11 cellular contexts compared by ENCODE assay signal in genomic region chr6:170370413-170370812, GRCh38.
DNase-seq lines count a peak whose midpoint lies in the region; ATAC-seq and TF ChIP-seq lines count a peak whose summit lies in the region.
"Had no signal": no experiment of that assay in that cellular context is flagged by ENCODE, and none has a peak within 500 bp of the region (broad histone marks: within the 10 kb centered on the region; RNA-seq: fewer than 3 reads in every experiment).

No MANE protein-coding gene starts in this region.

- H3K4me1 Mint-ChIP-seq in endothelial cell (ENCODE audit: unreplicated experiment), result peaks cover 11% of the 10 kb centered on the region

- H3K27ac Mint-ChIP-seq in endothelial cell (ENCODE audit: unreplicated experiment), result no peak overlapping the region

- intact Hi-C loops in sigmoid colon (cut with DNase I), result no loop called here

- TF ChIP-seq EP300 in sigmoid colon (IDR thresholded peaks at IDR 0.05), result no peak

- peak; percentile 35 for DNase-seq in GM10266 (ENCODE audit: extremely low spot score)
- no peak for DNase-seq in endothelial cell (ENCODE audit: low spot score)
- DNase-seq in sigmoid colon, result no peak
- DNase-seq in SKM-1 (lab: John Stamatoyannopoulos, UW; ENCODE audit: unreplicated experiment), result no peak
- DNase-seq in NCI-H1092 treated with DMSO at 0.1 percent for 48 hours (lab: John Stamatoyannopoulos, UW), result no peak
- DNase-seq: esophagus squamous epithelium, NCI-H1105 treated with DMSO at 0.1 percent for 48 hours had no signal

- H3K27ac ChIP-seq in sigmoid colon, result no peak overlapping the region
- H3K27ac ChIP-seq: esophagus squamous epithelium had no signal

- H3K9me3 Mint-ChIP-seq in endothelial cell (ENCODE audit: unreplicated experiment), result no peaks in the 10 kb centered on the region
- H3K9me3 Mint-ChIP-seq: activated T-helper 2 cell treated with anti-CD3 and anti-CD28 coated beads, Interferon-gamma antibody, Interleukin-2, Interleukin-4, amounts not matched to agents 10 μg/mL and 5 μg/mL and 100 μg/mL, durations not matched to agents 14 hours and 24 hours and 36 hours had no signal

- TF ChIP-seq POLR2A in sigmoid colon (IDR thresholded peaks at IDR 0.05), result no peak

- H3K36me3 ChIP-seq in sigmoid colon, result peaks cover 0 to 37% (median 3%) of the 10 kb centered on the region in 4 donors

- H3K27me3 Mint-ChIP-seq in endothelial cell (ENCODE audit: unreplicated experiment), result no peaks in the 10 kb centered on the region

- H3K36me3 Mint-ChIP-seq in endothelial cell (ENCODE audit: low read depth, unreplicated experiment), result peaks cover 23% of the 10 kb centered on the region

- WGBS in sigmoid colon, 2 donors, result 37 to 75% methylated on average over 6 of the region's 6 CpGs

- H3K4me1 ChIP-seq in sigmoid colon, result no peaks in the 10 kb centered on the region

- ATAC-seq in GM18873 (IDR thresholded peaks at IDR 0.05; ENCODE audit: low FRiP score, unreplicated experiment) (peak; percentile 64), HG03039 (IDR thresholded peaks at IDR 0.05; ENCODE audit: unreplicated experiment) (peak; percentile 62), GM18520 (IDR thresholded peaks at IDR 0.05; ENCODE audit: unreplicated experiment) (no peak)

- H3K4me3 Mint-ChIP-seq in endothelial cell (ENCODE audit: unreplicated experiment), result peak overlapping the region; percentile 19

- TF ChIP-seq CTCF in GM10266 (IDR thresholded peaks at IDR 0.05; ENCODE audit: control insufficient read depth, insufficient read depth, low read depth, missing control alignments), result no peak
- no peak for TF ChIP-seq CTCF in endothelial cell (IDR thresholded peaks at IDR 0.05; ENCODE audit: unreplicated experiment)
- TF ChIP-seq CTCF in sigmoid colon (IDR thresholded peaks at IDR 0.05), result no peak

- H3K9me3 ChIP-seq in sigmoid colon, result no peaks in the 10 kb centered on the region
- H3K9me3 ChIP-seq: esophagus squamous epithelium had no signal

- no peaks in the 10 kb centered on the region for H3K27me3 ChIP-seq in sigmoid colon
- H3K27me3 ChIP-seq: esophagus squamous epithelium had no signal

- no peak overlapping the region for H3K4me3 ChIP-seq in sigmoid colon
- H3K4me3 ChIP-seq: esophagus squamous epithelium had no signal
